ENCODE assay signal across 21 cellular contexts in genomic region chr9:93052791-93053540, GRCh38. TPM values are rescaled to one million over a fixed set of nuclear protein-coding genes. Genes with fewer than 3 reads are reported as not detected.
A peak's percentile ranks its signal among the peaks of the same experiment; 100 is the strongest.
DNase-seq lines count a peak whose midpoint lies in the region; ATAC-seq and TF ChIP-seq lines count a peak whose summit lies in the region.
"Had no signal": no experiment of that assay in that cellular context is flagged by ENCODE, and none has a peak within 500 bp of the region (broad histone marks: within the 10 kb centered on the region; RNA-seq: fewer than 3 reads in every experiment).

No MANE protein-coding gene starts in this region.

- H3K27me3 ChIP-seq in RWPE2 (ENCODE audit: insufficient read depth, poor library complexity, severe bottlenecking) (no peaks in the 10 kb centered on the region), mesendoderm (ENCODE audit: insufficient read depth, low read length, poor library complexity) (no peaks in the 10 kb centered on the region), aorta (ENCODE audit: control insufficient read depth in 1 of 2, insufficient read depth in 2 of 2, low read length in 1 of 2) (no peaks in the 10 kb centered on the region), heart right ventricle (no peaks in the 10 kb centered on the region)
- H3K27me3 ChIP-seq: colonic mucosa, vagina had no signal

- H3K36me3 ChIP-seq in RWPE2 (ENCODE audit: low read depth), result no peaks in the 10 kb centered on the region
- no peaks in the 10 kb centered on the region for H3K36me3 ChIP-seq in mesendoderm (ENCODE audit: control insufficient read depth, insufficient read depth, low read length)
- no peaks in the 10 kb centered on the region for H3K36me3 ChIP-seq in aorta (ENCODE audit: control insufficient read depth in 1 of 2, insufficient read depth in 2 of 2, low read length in 1 of 2)
- H3K36me3 ChIP-seq in heart right ventricle, result no peaks in the 10 kb centered on the region
- H3K36me3 ChIP-seq: colonic mucosa, vagina had no signal

- no peak for DNase-seq in activated naive CD4-positive, alpha-beta T cell treated with anti-CD3 and anti-CD28 coated beads, Interleukin-2, amount 50 U/mL, for 72 hours (ENCODE audit: low spot score in 2 of 2)
- DNase-seq in activated naive CD4-positive, alpha-beta T cell (lab: John Stamatoyannopoulos, UW), result no peak
- DNase-seq in RWPE2 (ENCODE audit: low spot score) (peak; percentile 34), mesendoderm (peak; percentile 56), aorta (no peak), heart right ventricle (no peak)
- DNase-seq in stimulated activated CD8-positive, alpha-beta memory T cell treated with anti-CD3 and anti-CD28 coated beads, Interleukin-4, amount 100 ng/mL, for 48 hours, result no peak
- DNase-seq: activated CD4-positive, alpha-beta T cell treated with anti-CD3 and anti-CD28 coated beads for 4 hours; activated T-cell treated with anti-CD3 and anti-CD28 coated beads, Interleukin-2, amount 50 U/mL, for 24 hours; amygdala; colonic mucosa; HCEC 1CT; left colon; natural killer cell; NCI-H1694; NCI-H774; stimulated activated CD4-positive, alpha-beta T cell treated with anti-CD3 and anti-CD28 coated beads, Interleukin-4, amount 100 ng/mL, for 1 hour had no signal

- no peak overlapping the region for H3K18ac ChIP-seq in mesendoderm (ENCODE audit: low read length)

- H3K79me1 ChIP-seq in mesendoderm (ENCODE audit: low read length), result no peaks in the 10 kb centered on the region

- H2BK120ac ChIP-seq in mesendoderm (ENCODE audit: low read depth, low read length), result no peak overlapping the region

- TF ChIP-seq CTCF in RWPE2 (IDR thresholded peaks at IDR 0.05; ENCODE audit: poor library complexity, severe bottlenecking) (no peak), heart right ventricle (IDR thresholded peaks at IDR 0.05) (no peak)

- H3K9me3 ChIP-seq in RWPE2 (ENCODE audit: severe bottlenecking) (no peaks in the 10 kb centered on the region), aorta (ENCODE audit: control insufficient read depth, low read length) (no peaks in the 10 kb centered on the region), heart right ventricle (no peaks in the 10 kb centered on the region)
- H3K9me3 ChIP-seq: colonic mucosa, vagina had no signal

- H3K9me3 Mint-ChIP-seq in activated naive CD4-positive, alpha-beta T cell treated with anti-CD3 and anti-CD28 coated beads, Interleukin-2, amount 50 U/mL, for 72 hours, result no peaks in the 10 kb centered on the region
- H3K9me3 Mint-ChIP-seq: activated T-cell treated with anti-CD3 and anti-CD28 coated beads, Interleukin-2, amount 50 U/mL, for 24 hours; natural killer cell had no signal

- no peaks in the 10 kb centered on the region for H3K36me3 Mint-ChIP-seq in activated naive CD4-positive, alpha-beta T cell treated with anti-CD3 and anti-CD28 coated beads, Interleukin-2, amount 50 U/mL, for 72 hours
- H3K36me3 Mint-ChIP-seq: natural killer cell had no signal

- no peak overlapping the region for H3K4me2 ChIP-seq in mesendoderm (ENCODE audit: low read length)

- H3K4ac ChIP-seq in mesendoderm (ENCODE audit: low read depth, low read length), result no peak overlapping the region

- WGBS in mesendoderm (ENCODE audit: extremely low coverage, insufficient coverage, low lambda C conversion rate), result no CpG with 5 or more reads among the region's 15 CpGs
- 90 to 92% methylated on average over 15 of the region's 15 CpGs for WGBS in aorta, 2 donors
- 88 to 92% methylated on average over 15 of the region's 15 CpGs for WGBS in heart right ventricle, 2 donors

- H3K27ac ChIP-seq in RWPE2 (ENCODE audit: poor library complexity, severe bottlenecking) (no peak overlapping the region), mesendoderm (ENCODE audit: low read depth, low read length) (no peak overlapping the region), aorta (ENCODE audit: low read depth in 1 of 2, low read length in 2 of 2) (peak overlapping the region; percentile 68 to 99), heart right ventricle (no peak overlapping the region)
- H3K27ac ChIP-seq: colonic mucosa had no signal

- no peak overlapping the region for H4K8ac ChIP-seq in mesendoderm (ENCODE audit: low read depth, low read length)

- no peak overlapping the region for H3K9ac ChIP-seq in mesendoderm (ENCODE audit: low read length)

- no peak overlapping the region for H2BK15ac ChIP-seq in mesendoderm (replicated peaks; ENCODE audit: low read depth)

- H3K4me3 ChIP-seq in RWPE2 (ENCODE audit: severe bottlenecking), result no peak overlapping the region
- no peak overlapping the region for H3K4me3 ChIP-seq in mesendoderm (ENCODE audit: low read length)
- H3K4me3 ChIP-seq in aorta (ENCODE audit: low read length in 2 of 2), result no peak overlapping the region
- H3K4me3 ChIP-seq in heart right ventricle, result no peak overlapping the region
- H3K4me3 ChIP-seq: colonic mucosa, vagina had no signal

- H3K56ac ChIP-seq in mesendoderm (ENCODE audit: low read length), result no peak overlapping the region

- no peaks in the 10 kb centered on the region for H3K4me1 ChIP-seq in RWPE2 (ENCODE audit: insufficient read depth, poor library complexity, severe bottlenecking)
- peaks cover 2% of the 10 kb centered on the region for H3K4me1 ChIP-seq in mesendoderm (ENCODE audit: control insufficient read depth, low read depth, low read length)
- H3K4me1 ChIP-seq in aorta (ENCODE audit: control insufficient read depth in 1 of 2, insufficient read depth in 2 of 2, low read length in 2 of 2), result peaks cover 0 to 5% of the 10 kb centered on the region in 2 donors
- peaks cover 3 to 23% (median 15%) of the 10 kb centered on the region in 9 donors for H3K4me1 ChIP-seq in heart right ventricle
- H3K4me1 ChIP-seq: colonic mucosa had no signal

- H3K27ac Mint-ChIP-seq in activated naive CD4-positive, alpha-beta T cell treated with anti-CD3 and anti-CD28 coated beads, Interleukin-2, amount 50 U/mL, for 72 hours, result peak overlapping the region; percentile 44 to 62
- H3K27ac Mint-ChIP-seq: activated T-cell treated with anti-CD3 and anti-CD28 coated beads, Interleukin-2, amount 50 U/mL, for 24 hours; natural killer cell had no signal

- H3K79me2 ChIP-seq in mesendoderm (ENCODE audit: control insufficient read depth, insufficient read depth, low read length), result no peaks in the 10 kb centered on the region

- no peak overlapping the region for H2BK5ac ChIP-seq in mesendoderm (ENCODE audit: low read length)

- no peak for ATAC-seq in activated naive CD4-positive, alpha-beta T cell treated with anti-CD3 and anti-CD28 coated beads, Interleukin-2, amount 50 U/mL, for 72 hours
- ATAC-seq in RWPE2 (ENCODE audit: low read depth) (no peak), aorta (ENCODE audit: low FRiP score) (no peak), HG03175 (IDR thresholded peaks at IDR 0.05; ENCODE audit: unreplicated experiment) (no peak), heart right ventricle (no peak)
- ATAC-seq: esophagus mucosa, left colon, sciatic nerve had no signal

- no peak overlapping the region for H3K23ac ChIP-seq in mesendoderm (ENCODE audit: low read length)

- no peak overlapping the region for H2AK5ac ChIP-seq in mesendoderm (ENCODE audit: low read length)

- intact Hi-C loops in aorta (cut with DNase I) (loop anchor here (5.0 to 10.0 kb wide), 3 partner anchors 44 to 178 kb away; partner anchors contain the start of genes CARD19 (in 1 of the 2) and ZNF484 (in 1 of the 2)), heart right ventricle (cut with DNase I) (loop anchor here in 1 of 10 donors (5.0 kb wide), 1 partner anchor 44 kb away; the partner anchor contains the start of gene CARD19)

- H4K5ac ChIP-seq in mesendoderm (ENCODE audit: low read length), result no peak overlapping the region

RNA-seq across cellular contexts. Expression of gene SUSD3, which starts 5.5 kb away (rescaled TPM):
- 10 to 100 TPM; 70.7 to 81.9 TPM for total RNA-seq in activated naive CD4-positive, alpha-beta T cell treated with anti-CD3 and anti-CD28 coated beads, Interleukin-2, amount 50 U/mL, for 72 hours
- 4.2 TPM for polyA plus RNA-seq in mesendoderm (2013, experiment 1 of 2)
- polyA plus RNA-seq in mesendoderm (2013, experiment 2 of 2), result 3.7 TPM
- 10 to 100 TPM in 1 of 2 donors, 1 to 10 TPM in 1; 3.8 to 10.3 TPM for total RNA-seq in aorta
- polyA plus RNA-seq in aorta, result 1 to 10 TPM; 2.6 to 5.0 TPM
- 1 to 10 TPM in 3 of 10 donors, under 1 TPM in 6, not detected in 1; 0.40 to 2.1 (median 0.79) TPM for total RNA-seq in heart right ventricle
- polyA plus RNA-seq in heart right ventricle, result under 1 TPM; 0.74 to 0.88 TPM

RNA-seq across cellular contexts. Expression of gene CARD19, which starts 43.1 kb away (rescaled TPM):
- total RNA-seq in activated naive CD4-positive, alpha-beta T cell treated with anti-CD3 and anti-CD28 coated beads, Interleukin-2, amount 50 U/mL, for 72 hours, result 10 to 100 TPM; 58.1 to 82.6 TPM
- 14.8 TPM for polyA plus RNA-seq in mesendoderm (2013, experiment 1 of 2)
- polyA plus RNA-seq in mesendoderm (2013, experiment 2 of 2), result 15.9 TPM
- total RNA-seq in aorta (10 to 100 TPM; 47.7 to 50.5 TPM), heart right ventricle (10 to 100 TPM; 22.3 to 33.7 (median 25.9) TPM)
- polyA plus RNA-seq in aorta (10 to 100 TPM; 80.1 to 92.3 TPM), heart right ventricle (10 to 100 TPM; 41.9 to 47.3 TPM)

Comparison
In these comparisons a context has a peak if more than half of its experiments do, and no peak if none do; other contexts are left out.
1. DNase-seq: peak in RWPE2 (single experiment) and mesendoderm (single experiment); none in activated naive CD4-positive, alpha-beta T cell treated with anti-CD3 and anti-CD28 coated beads, Interleukin-2, amount 50 U/mL, for 72 hours (0 of 2), activated naive CD4-positive, alpha-beta T cell (0 of 4), aorta (0 of 2), heart right ventricle (0 of 2) and stimulated activated CD8-positive, alpha-beta memory T cell treated with anti-CD3 and anti-CD28 coated beads, Interleukin-4, amount 100 ng/mL, for 48 hours (single experiment).
2. H3K27ac ChIP-seq: peak in aorta (2 of 2); none in RWPE2 (single experiment), mesendoderm (single experiment) and heart right ventricle (0 of 10).
3. RNA of gene SUSD3, which starts 5.5 kb away (total RNA-seq): 70.7 to 81.9 TPM in activated naive CD4-positive, alpha-beta T cell treated with anti-CD3 and anti-CD28 coated beads, Interleukin-2, amount 50 U/mL, for 72 hours; 3.8 to 10.3 TPM in aorta and 0.40 to 2.1 TPM in heart right ventricle; every median in the first group is over 4 times any median in the second.